In genomic region chr2:2328847-2329246, GRCh38 we compare ENCODE assay signal across 10 cellular contexts. TPM values are rescaled to one million over a fixed set of nuclear protein-coding genes. Genes with fewer than 3 reads are reported as not detected.
DNase-seq lines count a peak whose midpoint lies in the region; ATAC-seq, FAIRE-seq and TF ChIP-seq lines count a peak whose summit lies in the region.
"Had no signal": no experiment of that assay in that cellular context is flagged by ENCODE, and none has a peak within 500 bp of the region (broad histone marks: within the 10 kb centered on the region; RNA-seq: fewer than 3 reads in every experiment).

No MANE protein-coding gene starts in this region.

- no peaks in the 10 kb centered on the region for H3K9me3 Mint-ChIP-seq in activated CD4-positive, alpha-beta T cell treated with anti-CD3 and anti-CD28 coated beads for 36 hours (ENCODE audit: low read depth)
- H3K9me3 Mint-ChIP-seq in activated CD8-positive, alpha-beta T cell treated with anti-CD3 and anti-CD28 coated beads for 36 hours = no peaks in the 10 kb centered on the region

- intact Hi-C loops in activated CD4-positive, alpha-beta T cell treated with anti-CD3 and anti-CD28 coated beads for 36 hours (cut with DNase I, micrococcal nuclease) = no loop called here
- intact Hi-C loops in activated CD8-positive, alpha-beta T cell treated with anti-CD3 and anti-CD28 coated beads for 36 hours (cut with micrococcal nuclease) = no loop called here
- intact Hi-C loops in kidney (cut with DNase I) = no loop called here

- no peak for FAIRE-seq in kidney (lab: Jason Lieb, UNC)
- FAIRE-seq: pancreas had no signal

- H3K27ac ChIP-seq in kidney (ENCODE audit: low read depth in 2 of 2, low read length in 2 of 2) = no peak overlapping the region
- H3K27ac ChIP-seq: pancreas had no signal

- H3K36me3 Mint-ChIP-seq in activated CD4-positive, alpha-beta T cell treated with anti-CD3 and anti-CD28 coated beads for 36 hours (ENCODE audit: low read depth) = no peaks in the 10 kb centered on the region
- H3K36me3 Mint-ChIP-seq in activated CD8-positive, alpha-beta T cell treated with anti-CD3 and anti-CD28 coated beads for 36 hours (ENCODE audit: low read depth) = no peaks in the 10 kb centered on the region

- DNase-seq in activated CD4-positive, alpha-beta T cell treated with anti-CD3 and anti-CD28 coated beads for 36 hours = peak; percentile 22
- no peak for DNase-seq in activated CD4-positive, alpha-beta T cell treated with anti-CD3 and anti-CD28 coated beads for 4 hours
- DNase-seq in NCI-H1930 (lab: John Stamatoyannopoulos, UW) (peak; percentile 17 to 65), retina (peak; percentile 40), 8988T (no peak), kidney (no peak)
- peak; percentile 12 for DNase-seq in activated CD8-positive, alpha-beta T cell treated with anti-CD3 and anti-CD28 coated beads for 36 hours
- DNase-seq: foreskin fibroblast had no signal

- H3K4me1 ChIP-seq in kidney (ENCODE audit: control insufficient read depth in 1 of 2, insufficient read depth in 1 of 2, low read depth in 1 of 2, low read length in 2 of 2) = no peaks in the 10 kb centered on the region
- H3K4me1 ChIP-seq: pancreas had no signal

- no peaks in the 10 kb centered on the region for H3K4me1 Mint-ChIP-seq in activated CD4-positive, alpha-beta T cell treated with anti-CD3 and anti-CD28 coated beads for 36 hours
- no peaks in the 10 kb centered on the region for H3K4me1 Mint-ChIP-seq in activated CD8-positive, alpha-beta T cell treated with anti-CD3 and anti-CD28 coated beads for 36 hours (ENCODE audit: low read depth)

- POLR2A ChIA-PET in activated CD4-positive, alpha-beta T cell treated with anti-CD3 and anti-CD28 coated beads for 36 hours (lab: Charles Lee) = no interaction called here
- POLR2A ChIA-PET in activated CD8-positive, alpha-beta T cell treated with anti-CD3 and anti-CD28 coated beads for 36 hours (lab: Charles Lee) = no interaction called here

- H3K9ac ChIP-seq in kidney (ENCODE audit: low read length in 2 of 2) = no peak overlapping the region

- peaks cover 3% of the 10 kb centered on the region for H3K27me3 Mint-ChIP-seq in activated CD4-positive, alpha-beta T cell treated with anti-CD3 and anti-CD28 coated beads for 36 hours
- H3K27me3 Mint-ChIP-seq in activated CD8-positive, alpha-beta T cell treated with anti-CD3 and anti-CD28 coated beads for 36 hours = no peaks in the 10 kb centered on the region

- H3K36me3 ChIP-seq in kidney (ENCODE audit: control insufficient read depth in 1 of 2, insufficient read depth in 2 of 2, low read length in 2 of 2) = no peaks in the 10 kb centered on the region
- H3K36me3 ChIP-seq: pancreas had no signal

- TF ChIP-seq CTCF in activated CD8-positive, alpha-beta T cell treated with anti-CD3 and anti-CD28 coated beads for 36 hours (IDR thresholded peaks at IDR 0.05) = no peak
- no peak for TF ChIP-seq CTCF in kidney (IDR thresholded peaks at IDR 0.05; ENCODE audit: borderline replicate concordance, extremely low read depth, insufficient read depth)

- CTCF ChIA-PET in activated CD4-positive, alpha-beta T cell treated with anti-CD3 and anti-CD28 coated beads for 36 hours (lab: Charles Lee) = no interaction called here
- CTCF ChIA-PET in activated CD8-positive, alpha-beta T cell treated with anti-CD3 and anti-CD28 coated beads for 36 hours (lab: Charles Lee) = no interaction called here

- H3K9me3 ChIP-seq in kidney (ENCODE audit: control insufficient read depth in 1 of 2, low read length in 2 of 2) = no peaks in the 10 kb centered on the region
- H3K9me3 ChIP-seq: pancreas had no signal

- ATAC-seq in activated CD4-positive, alpha-beta T cell treated with anti-CD3 and anti-CD28 coated beads for 36 hours = no peak
- ATAC-seq in activated CD8-positive, alpha-beta T cell treated with anti-CD3 and anti-CD28 coated beads for 36 hours = no peak
- ATAC-seq in HG02970 (IDR thresholded peaks at IDR 0.05; ENCODE audit: low FRiP score, unreplicated experiment) = no peak

- no peak overlapping the region for H3K4me3 Mint-ChIP-seq in activated CD4-positive, alpha-beta T cell treated with anti-CD3 and anti-CD28 coated beads for 36 hours
- H3K4me3 Mint-ChIP-seq in activated CD8-positive, alpha-beta T cell treated with anti-CD3 and anti-CD28 coated beads for 36 hours = no peak overlapping the region

- H3K4me3 ChIP-seq in kidney (ENCODE audit: low read length in 2 of 2) = no peak overlapping the region
- H3K4me3 ChIP-seq: pancreas had no signal

- H3K27ac Mint-ChIP-seq in activated CD4-positive, alpha-beta T cell treated with anti-CD3 and anti-CD28 coated beads for 36 hours = no peak overlapping the region
- no peak overlapping the region for H3K27ac Mint-ChIP-seq in activated CD8-positive, alpha-beta T cell treated with anti-CD3 and anti-CD28 coated beads for 36 hours

RNA-seq across cellular contexts. Expression of gene MYT1L, which starts 2.2 kb away (rescaled TPM):
- not detected for total RNA-seq in activated CD4-positive, alpha-beta T cell treated with anti-CD3 and anti-CD28 coated beads for 36 hours
- not detected for total RNA-seq in activated CD8-positive, alpha-beta T cell treated with anti-CD3 and anti-CD28 coated beads for 36 hours
- total RNA-seq in kidney = not detected
- not detected for polyA plus RNA-seq in kidney (ENCODE audit: insufficient read depth, low read depth, low replicate concordance)

Comparison
In these comparisons a context has a peak if more than half of its experiments do, and no peak if none do; other contexts are left out.
1. DNase-seq: peak in activated CD4-positive, alpha-beta T cell treated with anti-CD3 and anti-CD28 coated beads for 36 hours (single experiment), NCI-H1930 (2 of 2), activated CD8-positive, alpha-beta T cell treated with anti-CD3 and anti-CD28 coated beads for 36 hours (single experiment) and retina (single experiment); none in activated CD4-positive, alpha-beta T cell treated with anti-CD3 and anti-CD28 coated beads for 4 hours (0 of 2), 8988T (single experiment) and kidney (single experiment).